In the genomic region with DNA sequence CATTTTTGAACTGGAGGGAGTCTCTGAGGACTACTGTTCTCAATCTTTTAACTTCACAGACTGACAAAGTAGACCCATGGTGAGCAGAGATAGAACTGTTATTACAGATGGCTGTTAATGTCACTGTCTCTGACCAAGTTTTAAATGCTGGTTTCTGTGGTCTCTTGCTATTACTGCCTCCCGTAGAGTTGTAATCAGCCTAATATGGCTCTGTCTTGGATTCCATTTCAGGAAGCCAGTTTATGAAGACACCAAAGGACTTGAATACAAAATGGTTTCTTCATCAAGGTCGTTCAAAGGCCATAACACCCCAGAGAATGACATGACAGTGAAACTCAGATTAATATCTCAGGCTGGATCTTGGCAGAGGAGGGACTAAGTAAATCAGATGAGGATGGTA, we compare ENCODE assay signal across 21 cellular contexts. TPM values are rescaled to one million over a fixed set of nuclear protein-coding genes. Genes with fewer than 3 reads are reported as not detected.
"Had no signal": no experiment of that assay in that cellular context is flagged by ENCODE, and none has a peak within 500 bp of the region (broad histone marks: within the 10 kb centered on the region; RNA-seq: fewer than 3 reads in every experiment).

No MANE protein-coding gene starts in this region.

- ATAC-seq: activated CD4-positive, alpha-beta T cell treated with anti-CD3 and anti-CD28 coated beads for 36 hours; activated CD8-positive, alpha-beta memory T cell treated with anti-CD3 and anti-CD28 coated beads, Interleukin-2, amount 10 ng/mL, durations not matched to agents 7 days and 5 days; left lobe of liver had no signal

- H3K4me3 Mint-ChIP-seq: activated CD4-positive, alpha-beta memory T cell treated with anti-CD3 and anti-CD28 coated beads for 36 hours; activated CD4-positive, alpha-beta T cell treated with anti-CD3 and anti-CD28 coated beads for 36 hours; activated CD8-positive, alpha-beta memory T cell treated with anti-CD3 and anti-CD28 coated beads, Interleukin-2, amount 10 ng/mL, durations not matched to agents 7 days and 5 days; activated naive CD4-positive, alpha-beta T cell treated with anti-CD3 and anti-CD28 coated beads, Interleukin-2, amount 50 U/mL, for 24 hours; naive B cell; T-helper 1 cell treated with Interleukin-12 subunit alpha and Interleukin-12 subunit beta and Interleukin-4 antibody, amounts not matched to agents 30 μg/mL and 1 μg/mL, for 36 hours had no signal

- H3K36me3 ChIP-seq: adrenal gland, breast epithelium, transverse colon had no signal

- H3K4me1 ChIP-seq: breast epithelium had no signal

- H3K9me3 ChIP-seq: adrenal gland, breast epithelium, esophagus muscularis mucosa, transverse colon had no signal

- H3K27me3 ChIP-seq: adrenal gland had no signal

- DNase-seq: activated CD4-positive, alpha-beta memory T cell treated with anti-CD3 and anti-CD28 coated beads for 36 hours; activated CD4-positive, alpha-beta T cell treated with anti-CD3 and anti-CD28 coated beads for 36 hours; activated CD8-positive, alpha-beta memory T cell treated with anti-CD3 and anti-CD28 coated beads, Interleukin-2, amount 10 ng/mL, durations not matched to agents 7 days and 5 days; activated effector memory CD4-positive, alpha-beta T cell treated with Interleukin-2 at 50 U/mL for 16 hours; activated T-cell treated with anti-CD3 and anti-CD28 coated beads, Interleukin-2, amount 50 U/mL, for 1 hour; adrenal gland; foreskin fibroblast; hippocampal formation; naive B cell; retina; stimulated activated CD4-positive, alpha-beta T cell treated with anti-CD3 and anti-CD28 coated beads, Interleukin-15, amount 100 ng/mL, for 24 hours; stimulated activated CD4-positive, alpha-beta T cell treated with anti-CD3 and anti-CD28 coated beads, Interleukin-4, amount 100 ng/mL, for 1 hour; stimulated activated naive CD4-positive, alpha-beta T cell; transverse colon had no signal

- H3K27ac Mint-ChIP-seq: activated CD4-positive, alpha-beta memory T cell treated with anti-CD3 and anti-CD28 coated beads for 36 hours; activated CD4-positive, alpha-beta T cell treated with anti-CD3 and anti-CD28 coated beads for 36 hours; activated CD8-positive, alpha-beta memory T cell treated with anti-CD3 and anti-CD28 coated beads, Interleukin-2, amount 10 ng/mL, durations not matched to agents 7 days and 5 days; activated naive CD4-positive, alpha-beta T cell treated with anti-CD3 and anti-CD28 coated beads, Interleukin-2, amount 50 U/mL, for 24 hours; naive B cell; T-helper 1 cell treated with Interleukin-12 subunit alpha and Interleukin-12 subunit beta and Interleukin-4 antibody, amounts not matched to agents 30 μg/mL and 1 μg/mL, for 36 hours had no signal

- FAIRE-seq: keratinocyte had no signal

- H3K9me3 Mint-ChIP-seq: activated CD4-positive, alpha-beta memory T cell treated with anti-CD3 and anti-CD28 coated beads for 36 hours; activated naive CD4-positive, alpha-beta T cell treated with anti-CD3 and anti-CD28 coated beads, Interleukin-2, amount 50 U/mL, for 24 hours; naive B cell; T-helper 1 cell treated with Interleukin-12 subunit alpha and Interleukin-12 subunit beta and Interleukin-4 antibody, amounts not matched to agents 30 μg/mL and 1 μg/mL, for 36 hours had no signal

- H3K36me3 Mint-ChIP-seq: activated CD4-positive, alpha-beta memory T cell treated with anti-CD3 and anti-CD28 coated beads for 36 hours; activated CD8-positive, alpha-beta memory T cell treated with anti-CD3 and anti-CD28 coated beads, Interleukin-2, amount 10 ng/mL, durations not matched to agents 7 days and 5 days; activated naive CD4-positive, alpha-beta T cell treated with anti-CD3 and anti-CD28 coated beads, Interleukin-2, amount 50 U/mL, for 24 hours; naive B cell had no signal

- H3K4me3 ChIP-seq: adrenal gland, breast epithelium, esophagus muscularis mucosa, transverse colon had no signal

- H3K27ac ChIP-seq: adrenal gland, breast epithelium, transverse colon had no signal

RNA-seq across cellular contexts. Expression of a gene that starts 3.9 kb away (rescaled TPM):
- total RNA-seq: activated CD4-positive, alpha-beta memory T cell treated with anti-CD3 and anti-CD28 coated beads for 36 hours; activated CD4-positive, alpha-beta T cell treated with anti-CD3 and anti-CD28 coated beads for 36 hours; activated CD8-positive, alpha-beta memory T cell treated with anti-CD3 and anti-CD28 coated beads, Interleukin-2, amount 10 ng/mL, durations not matched to agents 7 days and 5 days; lung microvascular endothelial cell had no signal
